Comparison of ENCODE assay signal across 19 cellular contexts in the genomic region with DNA sequence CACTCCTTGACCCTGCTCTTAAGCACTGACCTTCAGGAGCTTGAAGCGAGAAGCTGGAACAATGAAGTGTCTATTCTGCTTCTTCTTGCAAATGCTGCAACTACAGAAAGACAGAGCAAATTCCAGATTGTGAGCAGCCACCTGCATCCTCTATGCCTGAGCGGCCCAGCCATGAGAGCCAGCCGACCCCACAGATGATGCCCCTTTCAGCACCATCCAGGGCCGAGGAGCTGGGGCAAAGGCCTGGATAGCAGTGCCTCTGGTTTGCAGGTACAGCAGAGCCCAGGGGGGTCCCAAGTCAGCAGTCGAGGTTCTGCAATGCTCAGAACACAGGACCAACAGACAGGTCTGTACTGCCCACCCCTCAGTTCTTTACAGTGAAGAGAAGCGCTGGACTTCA. TPM values are rescaled to one million over a fixed set of nuclear protein-coding genes. Genes with fewer than 3 reads are reported as not detected.
DNase-seq lines count a peak whose midpoint lies in the region; ATAC-seq and TF ChIP-seq lines count a peak whose summit lies in the region.
"Had no signal": no experiment of that assay in that cellular context is flagged by ENCODE, and none has a peak within 500 bp of the region (broad histone marks: within the 10 kb centered on the region; RNA-seq: fewer than 3 reads in every experiment).

No MANE protein-coding gene starts in this region.

- H3K9ac ChIP-seq in Loucy (ENCODE audit: low read depth, low read length, poor library complexity, severe bottlenecking), result no peak overlapping the region
- H3K9ac ChIP-seq: BLaER1 treated with 17β-estradiol and CSF1 and Interleukin-3, amounts not matched to agents 10 nM and 100 nM had no signal

- H3K36me3 ChIP-seq in CD8-positive, alpha-beta T cell (ENCODE audit: insufficient read depth, low read length), result peaks cover 7% of the 10 kb centered on the region
- peaks cover 31% of the 10 kb centered on the region for H3K36me3 ChIP-seq in Loucy (ENCODE audit: insufficient read depth, low read length)
- H3K36me3 ChIP-seq in sigmoid colon, result peaks cover 0 to 19% (median 2%) of the 10 kb centered on the region in 4 donors

- DNase-seq in CD8-positive, alpha-beta T cell, result no peak
- DNase-seq in sigmoid colon, result peak; percentile 41
- DNase-seq in activated T-cell treated with anti-CD3 and anti-CD28 coated beads, Interleukin-2, amount 50 U/mL, for 1 hour, result no peak
- DNase-seq in activated naive CD4-positive, alpha-beta T cell treated with anti-CD3 and anti-CD28 coated beads, Interleukin-2, amount 50 U/mL, for 16 hours, result no peak
- no peak for DNase-seq in stimulated activated effector memory CD8-positive, alpha-beta T cell treated with anti-CD3 and anti-CD28 coated beads, Interleukin-12 subunit alpha, Interleukin-12 subunit beta, amount 100 ng/mL, for 72 hours (ENCODE audit: low spot score in 2 of 2)
- DNase-seq: CD8-positive, alpha-beta memory T cell; COR-L47; DMS 273 treated with DMSO at 0.1 percent for 48 hours; DMS53; DND-41; EL; GOT3; H9; IMR-90 had no signal

- H3K9me3 Mint-ChIP-seq in CD8-positive, alpha-beta T cell, result no peaks in the 10 kb centered on the region
- H3K9me3 Mint-ChIP-seq in nephron, result no peaks in the 10 kb centered on the region
- no peaks in the 10 kb centered on the region for H3K9me3 Mint-ChIP-seq in stimulated activated effector memory CD8-positive, alpha-beta T cell treated with anti-CD3 and anti-CD28 coated beads, Interleukin-12 subunit alpha, Interleukin-12 subunit beta, amount 100 ng/mL, for 72 hours
- H3K9me3 Mint-ChIP-seq: CD8-positive, alpha-beta memory T cell; H9 had no signal

- H3K27me3 Mint-ChIP-seq in CD8-positive, alpha-beta T cell (ENCODE audit: low read depth), result no peaks in the 10 kb centered on the region
- H3K27me3 Mint-ChIP-seq in nephron (ENCODE audit: low read depth), result peaks cover 7% of the 10 kb centered on the region
- H3K27me3 Mint-ChIP-seq: B cell had no signal

- H3K4me1 Mint-ChIP-seq in CD8-positive, alpha-beta T cell (ENCODE audit: low read depth), result peaks cover 21% of the 10 kb centered on the region
- H3K4me1 Mint-ChIP-seq in nephron, result peaks cover 10% of the 10 kb centered on the region
- peaks cover 10% of the 10 kb centered on the region for H3K4me1 Mint-ChIP-seq in stimulated activated effector memory CD8-positive, alpha-beta T cell treated with anti-CD3 and anti-CD28 coated beads, Interleukin-12 subunit alpha, Interleukin-12 subunit beta, amount 100 ng/mL, for 72 hours

- H3K4me1 ChIP-seq in CD8-positive, alpha-beta T cell (ENCODE audit: insufficient read depth, low read length), result peaks cover 11% of the 10 kb centered on the region
- H3K4me1 ChIP-seq in Loucy (ENCODE audit: insufficient read depth, low read length, poor library complexity, severe bottlenecking), result peaks cover 23% of the 10 kb centered on the region
- H3K4me1 ChIP-seq in sigmoid colon, result peaks cover 0 to 12% (median 9%) of the 10 kb centered on the region in 4 donors

- TF ChIP-seq EP300 in sigmoid colon (IDR thresholded peaks at IDR 0.05), result no peak

- H3K9me3 ChIP-seq in CD8-positive, alpha-beta T cell (ENCODE audit: low read length), result no peaks in the 10 kb centered on the region
- H3K9me3 ChIP-seq in Loucy (ENCODE audit: insufficient read depth, low read depth, low read length) (no peaks in the 10 kb centered on the region), sigmoid colon (no peaks in the 10 kb centered on the region)

- 93 to 95% methylated on average over 6 of the region's 6 CpGs for WGBS in sigmoid colon, 2 donors

- H3K27ac Mint-ChIP-seq in CD8-positive, alpha-beta T cell, result peak overlapping the region; percentile 73
- peak overlapping the region in 2 of 3 experiments; percentile 29 to 53 for H3K27ac Mint-ChIP-seq in nephron
- H3K27ac Mint-ChIP-seq in stimulated activated effector memory CD8-positive, alpha-beta T cell treated with anti-CD3 and anti-CD28 coated beads, Interleukin-12 subunit alpha, Interleukin-12 subunit beta, amount 100 ng/mL, for 72 hours, result no peak overlapping the region
- H3K27ac Mint-ChIP-seq: B cell had no signal

- TF ChIP-seq POLR2A in sigmoid colon (IDR thresholded peaks at IDR 0.05), result no peak

- intact Hi-C loops in CD8-positive, alpha-beta T cell (cut with DNase I, micrococcal nuclease), result no loop called here
- intact Hi-C loops in sigmoid colon (cut with DNase I), result no loop called here

- POLR2A ChIA-PET in CD8-positive, alpha-beta T cell (lab: Charles Lee), result no interaction called here

- H3F3A ChIP-seq in Loucy (ENCODE audit: low read depth), result no peaks in the 10 kb centered on the region

- CTCF ChIA-PET in CD8-positive, alpha-beta T cell (lab: Charles Lee), result interaction anchor here (0.7 to 1.3 kb wide), 3 partner anchors 12 to 67 kb away, joined by 3 to 6 read pairs (median 4); partner anchors contain the start of gene TRPV2

- ATAC-seq in CD8-positive, alpha-beta T cell, result no peak
- no peak for ATAC-seq in stimulated activated effector memory CD8-positive, alpha-beta T cell treated with anti-CD3 and anti-CD28 coated beads, Interleukin-12 subunit alpha, Interleukin-12 subunit beta, amount 100 ng/mL, for 72 hours
- ATAC-seq: GM12878 had no signal

- no peak for TF ChIP-seq CTCF in CD8-positive, alpha-beta T cell (IDR thresholded peaks at IDR 0.05)
- TF ChIP-seq CTCF in Loucy (conservative IDR thresholded peaks at IDR 0.05; ENCODE audit: low read length) (no peak), nephron (IDR thresholded peaks at IDR 0.05; ENCODE audit: unreplicated experiment in 3 of 3) (no peak), sigmoid colon (IDR thresholded peaks at IDR 0.05) (no peak)

- no peak overlapping the region for H3K4me3 ChIP-seq in CD8-positive, alpha-beta T cell (ENCODE audit: low read depth, low read length)
- no peak overlapping the region for H3K4me3 ChIP-seq in Loucy (ENCODE audit: low read length, poor library complexity, severe bottlenecking)
- H3K4me3 ChIP-seq in sigmoid colon, result no peak overlapping the region
- H3K4me3 ChIP-seq: BLaER1 treated with 17β-estradiol and CSF1 and Interleukin-3, amounts not matched to agents 10 nM and 100 nM; GM12878 had no signal

- H2AFZ ChIP-seq in Loucy (ENCODE audit: low read length), result no peak overlapping the region

- no peak overlapping the region for H3K4me3 Mint-ChIP-seq in CD8-positive, alpha-beta T cell
- no peak overlapping the region for H3K4me3 Mint-ChIP-seq in nephron
- no peak overlapping the region for H3K4me3 Mint-ChIP-seq in stimulated activated effector memory CD8-positive, alpha-beta T cell treated with anti-CD3 and anti-CD28 coated beads, Interleukin-12 subunit alpha, Interleukin-12 subunit beta, amount 100 ng/mL, for 72 hours
- H3K4me3 Mint-ChIP-seq: B cell, H9 had no signal

- peaks cover 34% of the 10 kb centered on the region for H4K20me1 ChIP-seq in Loucy (ENCODE audit: insufficient read depth, low read length, poor library complexity, severe bottlenecking)

- H3K79me2 ChIP-seq in Loucy (ENCODE audit: insufficient read depth, low read length), result peaks cover 49% of the 10 kb centered on the region

- no peak overlapping the region for H3K27ac ChIP-seq in CD8-positive, alpha-beta T cell (ENCODE audit: low read depth, low read length)
- no peak overlapping the region for H3K27ac ChIP-seq in sigmoid colon
- H3K27ac ChIP-seq: BLaER1 treated with 17β-estradiol and CSF1 and Interleukin-3, amounts not matched to agents 10 nM and 100 nM had no signal

- no peaks in the 10 kb centered on the region for H3K9me2 ChIP-seq in Loucy (replicated peaks; ENCODE audit: low read depth, low read length)

- peak overlapping the region; percentile 90 for H3K4me2 ChIP-seq in Loucy (ENCODE audit: low read depth, low read length, poor library complexity, severe bottlenecking)
- H3K4me2 ChIP-seq: BLaER1 treated with 17β-estradiol and CSF1 and Interleukin-3, amounts not matched to agents 10 nM and 100 nM had no signal

- no peaks in the 10 kb centered on the region for H3K27me3 ChIP-seq in CD8-positive, alpha-beta T cell (ENCODE audit: insufficient read depth, low read length)
- H3K27me3 ChIP-seq in Loucy (ENCODE audit: insufficient read depth, low read length, poor library complexity, severe bottlenecking), result no peaks in the 10 kb centered on the region
- H3K27me3 ChIP-seq in sigmoid colon, result no peaks in the 10 kb centered on the region

- H3K36me3 Mint-ChIP-seq in CD8-positive, alpha-beta T cell, result peaks cover 32% of the 10 kb centered on the region
- peaks cover 35% of the 10 kb centered on the region for H3K36me3 Mint-ChIP-seq in nephron (ENCODE audit: low read depth)
- H3K36me3 Mint-ChIP-seq in stimulated activated effector memory CD8-positive, alpha-beta T cell treated with anti-CD3 and anti-CD28 coated beads, Interleukin-12 subunit alpha, Interleukin-12 subunit beta, amount 100 ng/mL, for 72 hours, result peaks cover 31% of the 10 kb centered on the region

RNA-seq across cellular contexts. Expression of gene CENPV, which starts 4.7 kb away (rescaled TPM):
- 10 to 100 TPM; 28.8 to 31.8 TPM for total RNA-seq in CD8-positive, alpha-beta T cell
- 10 to 100 TPM; 12.8 to 23.8 (median 18.2) TPM for total RNA-seq in sigmoid colon
- 10 to 100 TPM; 42.3 to 62.5 (median 57.6) TPM for polyA plus RNA-seq in sigmoid colon

RNA-seq across cellular contexts. Expression of gene UBB, which starts 32.3 kb away (rescaled TPM):
- total RNA-seq in CD8-positive, alpha-beta T cell, result 100 to 1,000 TPM; 829 to 863 TPM
- total RNA-seq in sigmoid colon, result 1,000 to 10,000 TPM in 3 of 4 donors, 100 to 1,000 TPM in 1; 892 to 1,272 (median 1,168) TPM
- polyA plus RNA-seq in sigmoid colon, result 1,000 to 10,000 TPM in 2 of 3 donors, 100 to 1,000 TPM in 1; 939 to 2,667 (median 2,288) TPM
